Comparison of ENCODE assay signal across 18 cellular contexts in the genomic region with DNA sequence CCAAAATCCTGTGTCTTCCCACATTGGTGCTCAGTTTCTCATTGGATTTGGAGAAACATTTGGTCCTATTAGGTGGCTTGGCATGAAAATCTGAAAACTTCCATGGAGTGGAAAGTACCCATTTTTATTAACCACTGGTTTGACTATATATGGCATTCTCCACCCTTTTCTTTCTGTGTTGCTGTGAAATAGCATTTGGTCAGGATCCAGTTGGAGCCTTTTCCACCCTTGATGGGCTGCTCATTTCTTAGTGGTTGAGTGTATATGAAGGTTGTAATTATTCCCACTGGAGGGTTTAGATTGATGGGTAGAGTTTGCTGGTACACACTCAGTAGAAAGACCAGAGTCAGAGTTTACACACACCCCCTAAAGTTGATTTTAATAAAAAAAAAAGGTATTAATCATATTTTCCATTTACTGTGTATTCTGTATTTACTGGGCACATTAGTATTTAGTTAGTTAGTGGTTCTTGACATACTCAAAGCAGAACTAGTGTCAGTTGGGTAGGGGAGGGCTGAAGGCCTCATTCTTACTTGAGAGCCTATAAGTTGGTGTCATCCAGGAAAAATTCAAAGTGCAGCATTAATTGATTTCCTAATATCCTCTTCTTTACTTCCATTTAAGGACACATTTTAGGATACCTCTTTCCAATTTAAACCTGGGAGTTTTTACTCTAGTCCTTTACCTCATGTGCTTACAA.
"Had no signal": no experiment of that assay in that cellular context is flagged by ENCODE, and none has a peak within 500 bp of the region (broad histone marks: within the 10 kb centered on the region; RNA-seq: fewer than 3 reads in every experiment).

No MANE protein-coding gene starts in this region.

- H3K27me3 Mint-ChIP-seq: activated CD4-positive, alpha-beta memory T cell treated with anti-CD3 and anti-CD28 coated beads, Interleukin-2, amount 10 ng/mL, durations not matched to agents 7 days and 5 days; stimulated activated naive CD8-positive, alpha-beta T cell treated with anti-CD3 and anti-CD28 coated beads, Interleukin-15, Interleukin-2, amounts not matched to agents 100 ng/mL and 50 ng/mL, for 24 hours had no signal

- H3K27ac Mint-ChIP-seq: activated CD4-positive, alpha-beta memory T cell treated with anti-CD3 and anti-CD28 coated beads, Interleukin-2, amount 10 ng/mL, durations not matched to agents 7 days and 5 days; nephron progenitor cell; stimulated activated naive CD8-positive, alpha-beta T cell treated with anti-CD3 and anti-CD28 coated beads, Interleukin-15, Interleukin-2, amounts not matched to agents 100 ng/mL and 50 ng/mL, for 24 hours had no signal

- H3K27me3 ChIP-seq: heart left ventricle, upper lobe of left lung had no signal

- ATAC-seq: heart left ventricle, left cardiac atrium, lower lobe of right lung, SK-N-SH treated with all-trans-retinoic acid at 6 μM for 48 hours had no signal

- H3K27ac ChIP-seq: heart left ventricle, lower lobe of right lung, upper lobe of left lung had no signal

- H3K4me3 ChIP-seq: heart left ventricle, lower lobe of right lung, upper lobe of left lung had no signal

- H3K9me3 Mint-ChIP-seq: activated CD4-positive, alpha-beta memory T cell treated with anti-CD3 and anti-CD28 coated beads, Interleukin-2, amount 10 ng/mL, durations not matched to agents 7 days and 5 days; nephron progenitor cell; stimulated activated naive CD8-positive, alpha-beta T cell treated with anti-CD3 and anti-CD28 coated beads, Interleukin-15, Interleukin-2, amounts not matched to agents 100 ng/mL and 50 ng/mL, for 24 hours had no signal

- H3K9me3 ChIP-seq: heart left ventricle, lower lobe of right lung, upper lobe of left lung had no signal

- H3K4me3 Mint-ChIP-seq: activated CD4-positive, alpha-beta memory T cell treated with anti-CD3 and anti-CD28 coated beads, Interleukin-2, amount 10 ng/mL, durations not matched to agents 7 days and 5 days; nephron progenitor cell; stimulated activated naive CD8-positive, alpha-beta T cell treated with anti-CD3 and anti-CD28 coated beads, Interleukin-15, Interleukin-2, amounts not matched to agents 100 ng/mL and 50 ng/mL, for 24 hours had no signal

- DNase-seq: activated CD4-positive, alpha-beta memory T cell treated with anti-CD3 and anti-CD28 coated beads, Interleukin-2, amount 10 ng/mL, durations not matched to agents 7 days and 5 days; activated CD4-positive, alpha-beta T cell treated with anti-CD3 and anti-CD28 coated beads for 1 hour; activated CD8-positive, alpha-beta memory T cell treated with anti-CD3 and anti-CD28 coated beads, Interleukin-2, amount 50 U/mL, for 4 hours; activated naive CD4-positive, alpha-beta T cell treated with anti-CD3 and anti-CD28 coated beads, Interleukin-2, amount 50 U/mL, for 16 hours; cortex of kidney; effector CD4-positive, alpha-beta T cell; heart left ventricle; left cardiac atrium; lower lobe of right lung; nephron progenitor cell; occipital lobe; stimulated activated CD4-positive, alpha-beta T cell treated with anti-CD3 and anti-CD28 coated beads, Interleukin-15, amount 100 ng/mL, for 24 hours; stimulated activated CD4-positive, alpha-beta T cell treated with anti-CD3 and anti-CD28 coated beads, Interleukin-4, amount 100 ng/mL, for 24 hours; T-helper 1 cell; T1000; upper lobe of left lung had no signal
